7 cellular contexts compared by ENCODE assay signal in the genomic region with DNA sequence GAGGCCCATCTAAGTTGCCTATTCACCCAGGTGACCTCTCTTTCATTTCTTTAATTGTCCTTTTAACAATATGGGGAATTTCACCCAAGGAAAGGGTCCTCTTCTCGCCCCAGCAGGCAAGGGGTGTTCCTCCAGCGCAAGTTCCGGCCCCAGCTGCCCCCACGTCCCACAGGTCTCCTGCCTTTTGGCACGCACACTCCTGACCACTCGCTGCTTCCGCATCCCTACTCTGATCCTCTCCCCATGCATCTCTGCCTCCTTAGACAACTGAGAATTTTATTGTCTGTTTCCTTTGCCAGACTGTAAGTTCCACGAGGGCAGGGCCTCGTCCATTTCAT. TPM values are rescaled to one million over a fixed set of nuclear protein-coding genes. Genes with fewer than 3 reads are reported as not detected.
DNase-seq lines count a peak whose midpoint lies in the region; ATAC-seq and TF ChIP-seq lines count a peak whose summit lies in the region.
"Had no signal": no experiment of that assay in that cellular context is flagged by ENCODE, and none has a peak within 500 bp of the region (broad histone marks: within the 10 kb centered on the region; RNA-seq: fewer than 3 reads in every experiment).

No MANE protein-coding gene starts in this region.

- no peak for ATAC-seq in HG03342 (IDR thresholded peaks at IDR 0.05; ENCODE audit: unreplicated experiment)

- 39 to 48% (median 44%) methylated on average over 9 of the region's 9 CpGs for whole genome bisulfite sequencing in adipose tissue, 3 donors

- H3K27ac ChIP-seq in adipose tissue (ENCODE audit: low read depth, low read length) (peak overlapping the region; percentile 5), muscle layer of colon (ENCODE audit: low read depth, low read length) (peak overlapping the region; percentile 84)

- TF ChIP-seq CTCF in GM06990 (IDR thresholded peaks at IDR 0.05; ENCODE audit: insufficient read depth, low read length, poor library complexity, severe bottlenecking) = no peak

- H3K9ac ChIP-seq in muscle layer of colon (ENCODE audit: low read length) = peak overlapping the region; percentile 71

- peak overlapping the region; percentile 84 for H3K4me3 ChIP-seq in GM06990 (replicated peaks; ENCODE audit: low read depth, low read length)
- H3K4me3 ChIP-seq in muscle layer of colon (ENCODE audit: low read depth in 1 of 2, low read length in 2 of 2) = peak overlapping the region; percentile 60 to 89

- DNase-seq in GM06990 (ENCODE audit: extremely low read depth, insufficient read length) (no peak), HT-29 (ENCODE audit: low spot score) (no peak), retina (no peak)

- H3K27me3 ChIP-seq in GM06990 (replicated peaks; ENCODE audit: control insufficient read depth, insufficient read depth, low read length) (no peaks in the 10 kb centered on the region), muscle layer of colon (ENCODE audit: control insufficient read depth in 1 of 2, insufficient read depth in 2 of 2, low read length in 2 of 2) (no peaks in the 10 kb centered on the region)

- H3K36me3 ChIP-seq in GM06990 (ENCODE audit: control insufficient read depth, insufficient read depth, low read length) (no peaks in the 10 kb centered on the region), muscle layer of colon (ENCODE audit: insufficient read depth, low read length) (no peaks in the 10 kb centered on the region)

- no peaks in the 10 kb centered on the region for H3K9me3 ChIP-seq in muscle layer of colon (ENCODE audit: low read length)

- peaks cover 41% of the 10 kb centered on the region for H3K4me1 ChIP-seq in muscle layer of colon (ENCODE audit: insufficient read depth, low read length)

RNA-seq across cellular contexts. Expression of a gene that starts 0.7 kb away (rescaled TPM):
- 100 to 1,000 TPM in 2 of 3 donors, 10 to 100 TPM in 1; 65.3 to 309 (median 256) TPM for polyA plus RNA-seq in adipose tissue
- total RNA-seq in HT-29 (2014; rRNA removed; shearing (Covaris generic)) = 220 and 244 TPM in 2 replicates

RNA-seq across cellular contexts. Expression of a gene that starts 44.5 kb away (rescaled TPM):
- polyA plus RNA-seq in adipose tissue = 10 to 100 TPM in 2 of 3 donors, 1 to 10 TPM in 1; 1.9 to 75.3 (median 29.4) TPM
- 0.05 and 0.56 TPM in 2 replicates for total RNA-seq in HT-29 (2014; rRNA removed; shearing (Covaris generic))

RNA-seq across cellular contexts. Expression of a gene that starts 49.5 kb away (rescaled TPM):
- polyA plus RNA-seq in adipose tissue = 1 to 10 TPM in 2 of 3 donors, under 1 TPM in 1; 0.09 to 7.9 (median 6.6) TPM
- total RNA-seq in HT-29 (2014; rRNA removed; shearing (Covaris generic)) = not detected in 2 replicates
- total RNA-seq: M059J had no signal

RNA-seq across cellular contexts. Expression of a gene that starts 53.6 kb away (rescaled TPM):
- 100 to 1,000 TPM in 2 of 3 donors, 10 to 100 TPM in 1; 64.6 to 142 (median 105) TPM for polyA plus RNA-seq in adipose tissue
- 266 and 310 TPM in 2 replicates for total RNA-seq in HT-29 (2014; rRNA removed; shearing (Covaris generic))

RNA-seq across cellular contexts. Expression of a gene that starts 54.0 kb away (rescaled TPM):
- 100 to 1,000 TPM in 1 of 3 donors, 10 to 100 TPM in 2; 45.0 to 113 (median 80.3) TPM for polyA plus RNA-seq in adipose tissue
- total RNA-seq in HT-29 (2014; rRNA removed; shearing (Covaris generic)) = 73.9 and 77.2 TPM in 2 replicates
